ENCODE assay signal across 39 cellular contexts in genomic region chr3:172456404-172456803, GRCh38. TPM values are rescaled to one million over a fixed set of nuclear protein-coding genes. Genes with fewer than 3 reads are reported as not detected.
"Had no signal": no experiment of that assay in that cellular context is flagged by ENCODE, and none has a peak within 500 bp of the region (broad histone marks: within the 10 kb centered on the region; RNA-seq: fewer than 3 reads in every experiment).

No MANE protein-coding gene starts in this region.

- H3K4me3 ChIP-seq: MG63 had no signal

- H3K27me3 ChIP-seq: MG63 had no signal

- DNase-seq: Karpas-422, Kasumi-1, MG63, MM.1S, MV-4-11, NCI-H1048, NCI-H1092, NCI-H1092 treated with DMSO at 0.1 percent for 48 hours, NCI-H1105, NCI-H1105 treated with DMSO at 0.1 percent for 48 hours, NCI-H1417, NCI-H1417 treated with DMSO at 0.1 percent for 48 hours, NCI-H1436, NCI-H1436 treated with DMSO at 0.1 percent for 48 hours, NCI-H146, NCI-H1694, NCI-H1694 treated with DMSO at 0.1 percent for 48 hours, NCI-H187, NCI-H187 treated with DMSO at 0.1 percent for 48 hours, NCI-H1930, NCI-H2029, NCI-H2029 treated with DMSO at 0.1 percent for 48 hours, NCI-H2081, NCI-H2081 treated with DMSO at 0.1 percent for 48 hours, NCI-H2107, NCI-H2171, NCI-H2171 treated with DMSO at 0.1 percent for 48 hours, NCI-H2227 treated with DMSO at 0.1 percent for 48 hours, NCI-H226, NCI-H345, NCI-H446, NCI-H446 treated with DMSO at 0.1 percent for 48 hours, NCI-H510A, NCI-H510A treated with DMSO at 0.1 percent for 48 hours, NCI-H524 had no signal

- H3K9me3 ChIP-seq: MG63 had no signal

- H3K36me3 ChIP-seq: MG63 had no signal

RNA-seq across cellular contexts. Expression of gene GHSR, which starts 8.1 kb away (rescaled TPM):
- total RNA-seq: LHCN-M2, M059J, MCF 10A, NCI-H460 had no signal
